Comparison of ENCODE assay signal across 11 cellular contexts in the genomic region with DNA sequence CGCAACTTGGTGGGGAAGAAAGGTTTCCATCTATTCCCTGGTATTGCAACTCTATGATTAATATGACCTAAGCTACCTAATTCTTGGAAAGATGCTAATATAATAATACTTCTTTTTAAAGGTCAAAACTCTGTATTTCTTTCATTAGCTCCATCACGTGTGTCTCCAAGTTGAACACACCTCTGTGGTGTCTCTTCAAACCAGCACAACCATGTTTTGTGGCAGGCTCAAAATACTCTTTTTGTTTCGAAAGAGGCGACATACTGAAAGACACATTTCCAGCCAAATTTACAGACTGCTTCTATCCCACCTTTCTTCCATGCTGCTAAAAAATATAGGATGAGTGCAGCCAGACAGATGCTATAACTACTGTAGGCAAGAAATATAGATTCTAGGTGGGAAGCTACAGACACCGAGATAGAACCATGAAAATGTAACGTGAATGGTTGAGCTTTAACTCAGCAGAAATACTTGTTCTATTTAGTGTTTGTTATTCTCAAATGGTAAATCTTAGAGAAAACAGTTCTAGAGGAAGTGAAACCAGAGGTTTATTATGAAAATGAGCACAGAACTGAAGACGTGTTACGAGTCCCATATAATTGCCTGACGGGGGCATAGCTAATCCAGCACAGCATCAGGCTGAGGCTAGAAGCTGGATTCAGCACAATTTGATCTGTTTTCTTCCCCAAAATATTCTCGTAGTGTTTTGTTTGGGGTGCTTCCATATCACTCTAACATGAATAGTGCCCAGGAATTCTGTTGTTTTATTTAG.
DNase-seq lines count a peak whose midpoint lies in the region; ATAC-seq and TF ChIP-seq lines count a peak whose summit lies in the region.
"Had no signal": no experiment of that assay in that cellular context is flagged by ENCODE, and none has a peak within 500 bp of the region (broad histone marks: within the 10 kb centered on the region; RNA-seq: fewer than 3 reads in every experiment).

No MANE protein-coding gene starts in this region.

- DNase-seq in NOMO-1 treated with DMSO at 0.1 percent for 48 hours (lab: John Stamatoyannopoulos, UW; ENCODE audit: unreplicated experiment) (peak; percentile 82), foreskin melanocyte (no peak), HEK293T (ENCODE audit: extremely low spot score) (no peak), SHP77 treated with DMSO at 0.1 percent for 48 hours (lab: John Stamatoyannopoulos, UW) (no peak), DMS79 (lab: John Stamatoyannopoulos, UW) (no peak)
- DNase-seq: left lung; NCI-H2107; stimulated activated CD4-positive, alpha-beta T cell treated with anti-CD3 and anti-CD28 coated beads, Interleukin-4, amount 100 ng/mL, for 24 hours had no signal

- POLR2A ChIA-PET in HEK293T (lab: Yijun Ruan, JAX) = no interaction called here

- ATAC-seq in GM18517 (IDR thresholded peaks at IDR 0.05; ENCODE audit: unreplicated experiment) (peak; percentile 92), GM21423 (IDR thresholded peaks at IDR 0.05; ENCODE audit: unreplicated experiment) (peak; percentile 90), HG03060 (IDR thresholded peaks at IDR 0.05; ENCODE audit: low read depth, unreplicated experiment) (peak; percentile 95)
- ATAC-seq: left lung had no signal

- CTCF ChIA-PET in HEK293T (lab: Yijun Ruan, JAX) = interaction anchor here (0.6 kb wide), 1 partner anchor 1350 kb away, joined by 3 read pairs; no protein-coding TSS in a partner anchor

TF ChIP-seq in HEK293T, 16 proteins besides CTCF, POLR2A, EP300 and RAD21:
- no peak for TF ChIP-seq NFRKB (IDR thresholded peaks at IDR 0.05)
